In the genomic region with DNA sequence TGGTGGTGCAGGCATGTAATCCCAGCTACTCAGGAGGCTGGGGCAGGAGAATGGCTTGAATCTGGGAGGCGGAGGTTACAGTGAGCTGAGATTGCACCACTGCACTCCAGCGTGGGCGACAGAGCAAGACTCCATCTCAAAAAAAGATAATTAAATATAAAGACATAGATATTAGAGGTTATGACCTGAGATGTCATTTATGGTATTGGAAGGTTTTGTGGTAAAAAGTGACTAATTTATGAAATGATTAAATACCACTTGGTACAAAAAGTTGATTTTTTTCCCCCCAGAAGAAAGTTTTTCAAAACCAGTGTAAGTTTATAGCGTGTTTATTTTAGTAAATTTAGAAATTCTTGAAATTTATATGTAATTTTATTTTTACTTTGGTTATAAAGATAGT, we compare ENCODE assay signal across 1 cellular context.
TF ChIP-seq lines count a peak whose summit lies in the region.

No MANE protein-coding gene starts in this region.

TF ChIP-seq in GM12878, 131 proteins besides CTCF, POLR2A, EP300 and RAD21:
- peak; percentile 15; the same call in 1 of the 2 replicates for TF ChIP-seq BCL11A (IDR thresholded peaks at IDR 0.05; ENCODE audit: low read depth, low read length)
- TF ChIP-seq KLF5 (IDR thresholded peaks at IDR 0.05; ENCODE audit: partially characterized antibody): no peak
- TF ChIP-seq RUNX3 (IDR thresholded peaks at IDR 0.05; ENCODE audit: low read length): peak; percentile 53; the same call in 1 of the 2 replicates
- TF ChIP-seq NR2F1 (conservative IDR thresholded peaks at IDR 0.05): peak; percentile 88
